In genomic region chr2:121532894-121533293, GRCh38 we compare ENCODE assay signal across 11 cellular contexts. TPM values are rescaled to one million over a fixed set of nuclear protein-coding genes. Genes with fewer than 3 reads are reported as not detected.
DNase-seq lines count a peak whose midpoint lies in the region; ATAC-seq and TF ChIP-seq lines count a peak whose summit lies in the region.
"Had no signal": no experiment of that assay in that cellular context is flagged by ENCODE, and none has a peak within 500 bp of the region (broad histone marks: within the 10 kb centered on the region; RNA-seq: fewer than 3 reads in every experiment).

No MANE protein-coding gene starts in this region.

- no peak overlapping the region for H3K56ac ChIP-seq in H9 (ENCODE audit: insufficient read length, low read depth, low read length)

- H2BK20ac ChIP-seq in H9 (ENCODE audit: low read depth, low read length, poor library complexity, severe bottlenecking) = no peak overlapping the region

- no CpG with 5 or more reads among the region's 6 CpGs for WGBS in H9 (ENCODE audit: extremely low coverage, insufficient read length, low lambda C conversion rate)
- 82% methylated on average over 6 of the region's 6 CpGs for WGBS in SK-N-SH (ENCODE audit: low lambda C conversion rate)

- peaks cover 3% of the 10 kb centered on the region for H3K23me2 ChIP-seq in H9 (ENCODE audit: insufficient read length, low read depth, low read length, poor library complexity, severe bottlenecking)

- H3K4me1 ChIP-seq in CD8-positive, alpha-beta T cell (ENCODE audit: insufficient read depth, low read length) = peaks cover 17% of the 10 kb centered on the region
- H3K4me1 ChIP-seq in H9 (ENCODE audit: insufficient read depth, low read length) = no peaks in the 10 kb centered on the region; the same call in 1 of the 2 replicates
- no peaks in the 10 kb centered on the region for H3K4me1 ChIP-seq in colonic mucosa
- peaks cover 15 to 19% of the 10 kb centered on the region in 2 experiments; a peak in 3 of 4 replicates for H3K4me1 ChIP-seq in SK-N-SH (ENCODE audit: control insufficient read depth in 1 of 2, insufficient read depth in 2 of 2, low read depth in 1 of 2, low read length in 1 of 2)

- no peaks in the 10 kb centered on the region for H3K36me3 ChIP-seq in CD8-positive, alpha-beta T cell (ENCODE audit: insufficient read depth, low read length)
- H3K36me3 ChIP-seq in colonic mucosa = no peaks in the 10 kb centered on the region
- H3K36me3 ChIP-seq in SK-N-SH (replicated peaks in 1 of 2; ENCODE audit: control insufficient read depth in 1 of 2, insufficient read depth in 2 of 2, low read length in 1 of 2) = peaks cover 1 to 4% of the 10 kb centered on the region in 2 experiments
- H3K36me3 ChIP-seq: uterus had no signal

- H4K8ac ChIP-seq in H9 (replicated peaks; ENCODE audit: insufficient read length, low read depth, low read length) = no peak overlapping the region

- no peak overlapping the region for H3K9ac ChIP-seq in H9 (ENCODE audit: extremely low read depth, insufficient read length, low read length)
- H3K9ac ChIP-seq in colonic mucosa (ENCODE audit: low read depth in 2 of 2, low read length in 2 of 2) = no peak overlapping the region
- H3K9ac ChIP-seq in SK-N-SH = no peak overlapping the region

- no peak for ATAC-seq in CD8-positive, alpha-beta T cell
- ATAC-seq in T-helper 17 cell = no peak
- no peak for ATAC-seq in GM19324 (IDR thresholded peaks at IDR 0.05; ENCODE audit: low FRiP score, unreplicated experiment)

- no peak overlapping the region for H4K5ac ChIP-seq in H9 (ENCODE audit: insufficient read length, low read depth, low read length)

- H2BK5ac ChIP-seq in H9 (ENCODE audit: insufficient read length, low read length) = no peak overlapping the region

- H4K91ac ChIP-seq in H9 (ENCODE audit: insufficient read length, low read depth, low read length) = no peak overlapping the region

- H3K14ac ChIP-seq in H9 (ENCODE audit: insufficient read depth, low read length) = no peak overlapping the region

- peaks cover 25% of the 10 kb centered on the region for H3F3A ChIP-seq in SK-N-SH (replicated peaks; ENCODE audit: insufficient read depth)

- no peak overlapping the region for H3T11ph ChIP-seq in H9 (ENCODE audit: low read length)

- H3K79me1 ChIP-seq in H9 (ENCODE audit: insufficient read depth, low read depth, low read length, poor library complexity, severe bottlenecking) = peaks cover 7% of the 10 kb centered on the region

- H3K27ac Mint-ChIP-seq in CD8-positive, alpha-beta T cell = peak overlapping the region; percentile 46
- H3K27ac Mint-ChIP-seq in H9 = peak overlapping the region; percentile 21 to 93 (median 74); a peak in 5 of 7 replicates
- peak overlapping the region; percentile 49 for H3K27ac Mint-ChIP-seq in T-helper 17 cell

- no peak overlapping the region for H3K4me3 ChIP-seq in CD8-positive, alpha-beta T cell (ENCODE audit: low read depth, low read length)
- H3K4me3 ChIP-seq in colonic mucosa (no peak overlapping the region), SK-N-SH (ENCODE audit: low read depth in 2 of 2, low read length in 1 of 2) (no peak overlapping the region)
- H3K4me3 ChIP-seq: uterus had no signal

- H3K9me2 ChIP-seq in SK-N-SH = no peaks in the 10 kb centered on the region

- H3K4me2 ChIP-seq in H9 (ENCODE audit: insufficient read depth, insufficient read length, low read length) (no peak overlapping the region), SK-N-SH (no peak overlapping the region)

- POLR2A ChIA-PET in CD8-positive, alpha-beta T cell (lab: Charles Lee) = interaction anchor here (3.9 kb wide), 1 partner anchor 116 kb away, joined by 77 read pairs; the partner anchor contains the start of gene CLASP1
- POLR2A ChIA-PET in SK-N-SH (lab: Yijun Ruan, JAX) = interaction anchor here (0.6 to 2.9 kb wide), 2 partner anchors 116 to 188 kb away, joined by 4 to 38 read pairs; partner anchors contain the start of gene CLASP1

- H2AFZ ChIP-seq in H9 (ENCODE audit: low read length) (no peak overlapping the region), SK-N-SH (ENCODE audit: low read depth) (no peak overlapping the region)

- no peaks in the 10 kb centered on the region for H3K27me3 Mint-ChIP-seq in CD8-positive, alpha-beta T cell (ENCODE audit: low read depth)
- no peaks in the 10 kb centered on the region; the same call in 1 of the 2 replicates for H3K27me3 Mint-ChIP-seq in H9 (ENCODE audit: low read depth)
- no peaks in the 10 kb centered on the region for H3K27me3 Mint-ChIP-seq in T-helper 17 cell

- no peak overlapping the region for H3K18ac ChIP-seq in H9 (ENCODE audit: insufficient read length, low read depth, low read length)

- H3K79me2 ChIP-seq in H9 (ENCODE audit: insufficient read depth, low read length) (peaks cover 8% of the 10 kb centered on the region; the same call in 1 of the 2 replicates), SK-N-SH (ENCODE audit: insufficient read depth) (peaks cover 67% of the 10 kb centered on the region)

- H3K4ac ChIP-seq in H9 (ENCODE audit: low read depth, low read length) = no peak overlapping the region

- no peak overlapping the region for H2BK15ac ChIP-seq in H9 (ENCODE audit: low read depth, low read length)

- peaks cover 53% of the 10 kb centered on the region for H3K4me1 Mint-ChIP-seq in CD8-positive, alpha-beta T cell (ENCODE audit: low read depth)
- peaks cover 38 to 44% of the 10 kb centered on the region in 2 experiments for H3K4me1 Mint-ChIP-seq in H9
- H3K4me1 Mint-ChIP-seq in T-helper 17 cell = peaks cover 37% of the 10 kb centered on the region

- H3K9me3 Mint-ChIP-seq in CD8-positive, alpha-beta T cell = no peaks in the 10 kb centered on the region
- no peaks in the 10 kb centered on the region; a peak in 1 of 5 replicates for H3K9me3 Mint-ChIP-seq in H9

- TF ChIP-seq RAD21 in SK-N-SH (IDR thresholded peaks at IDR 0.05; ENCODE audit: low read length) = no peak

- peak overlapping the region; percentile 3 for H3K4me3 Mint-ChIP-seq in CD8-positive, alpha-beta T cell
- 0 out of 5 replicates have a peak overlapping the region, but pooled peaks of 1 of the 2 experiments have one; percentile 15 for H3K4me3 Mint-ChIP-seq in H9
- H3K4me3 Mint-ChIP-seq in T-helper 17 cell = no peak overlapping the region

- CTCF ChIA-PET in CD8-positive, alpha-beta T cell (lab: Charles Lee) = interaction anchor here (0.6 to 1.4 kb wide), 2 partner anchors 27 to 202 kb away, joined by 3 to 4 read pairs; no protein-coding TSS in a partner anchor
- CTCF ChIA-PET in SK-N-SH (lab: Yijun Ruan, JAX) = interaction anchor here (1.0 to 3.2 kb wide), 6 partner anchors 8 to 186 kb away, joined by 4 to 19 read pairs (median 8); no protein-coding TSS in a partner anchor

- no peak overlapping the region for H2BK12ac ChIP-seq in H9 (ENCODE audit: insufficient read length, low read depth, low read length)

- DNase-seq in CD8-positive, alpha-beta T cell = no peak
- no peak for DNase-seq in H9
- no peak for DNase-seq in T-helper 17 cell
- peak; percentile 56 for DNase-seq in left kidney (ENCODE audit: low read depth, low spot score)
- DNase-seq in NCI-H1105 (lab: John Stamatoyannopoulos, UW) = no peak
- DNase-seq in colonic mucosa = no peak
- DNase-seq in SK-N-SH = no peak
- DNase-seq: activated CD8-positive, alpha-beta memory T cell treated with anti-CD3 and anti-CD28 coated beads for 24 hours; anterior cingulate cortex; uterus had no signal

- no peak overlapping the region for H2AK5ac ChIP-seq in H9 (ENCODE audit: insufficient read length, low read length)

- H3K27me3 ChIP-seq in CD8-positive, alpha-beta T cell (ENCODE audit: insufficient read depth, low read length) = no peaks in the 10 kb centered on the region
- H3K27me3 ChIP-seq in H9 (ENCODE audit: insufficient read depth, low read length) = no peaks in the 10 kb centered on the region
- no peaks in the 10 kb centered on the region for H3K27me3 ChIP-seq in colonic mucosa
- no peaks in the 10 kb centered on the region for H3K27me3 ChIP-seq in SK-N-SH (ENCODE audit: insufficient read depth)
- H3K27me3 ChIP-seq: uterus had no signal

- H3K23ac ChIP-seq in H9 (ENCODE audit: insufficient read length, low read depth, low read length) = no peak overlapping the region

- TF ChIP-seq CTCF in CD8-positive, alpha-beta T cell (IDR thresholded peaks at IDR 0.05) = no peak
- TF ChIP-seq CTCF in H9 (conservative IDR thresholded peaks at IDR 0.05) (no peak), colonic mucosa (IDR thresholded peaks at IDR 0.05) (no peak), SK-N-SH (IDR thresholded peaks at IDR 0.05) (no peak)

- no peak overlapping the region for H3K27ac ChIP-seq in CD8-positive, alpha-beta T cell (ENCODE audit: low read depth, low read length)
- no peak overlapping the region for H3K27ac ChIP-seq in H9 (ENCODE audit: insufficient read length, low read depth, low read length)
- H3K27ac ChIP-seq in colonic mucosa = no peak overlapping the region
- H3K27ac ChIP-seq in SK-N-SH (ENCODE audit: low read depth in 2 of 2, low read length in 1 of 2) = no peak overlapping the region

- no peak for TF ChIP-seq EP300 in SK-N-SH (IDR thresholded peaks at IDR 0.05; ENCODE audit: borderline replicate concordance in 1 of 2, low read depth in 1 of 2, low read length in 1 of 2)

- no peaks in the 10 kb centered on the region for H3K9me3 ChIP-seq in CD8-positive, alpha-beta T cell (ENCODE audit: low read length)
- H3K9me3 ChIP-seq in H9 (ENCODE audit: control insufficient read depth, low read depth, low read length) = no peaks in the 10 kb centered on the region
- H3K9me3 ChIP-seq in T-helper 17 cell (ENCODE audit: control insufficient read depth, low read length, poor library complexity, severe bottlenecking) = no peaks in the 10 kb centered on the region
- no peaks in the 10 kb centered on the region for H3K9me3 ChIP-seq in colonic mucosa
- H3K9me3 ChIP-seq in SK-N-SH = no peaks in the 10 kb centered on the region
- H3K9me3 ChIP-seq: uterus had no signal

- intact Hi-C loops in CD8-positive, alpha-beta T cell (cut with DNase I, micrococcal nuclease) = loop anchor here (10.0 kb wide), 2 partner anchors 1848 to 1858 kb away; partner anchors contain the start of gene TMEM177 (in 1 of the 2)
- intact Hi-C loops in colonic mucosa (cut with DNase I) = loop anchor here (5.0 kb wide), 3 partner anchors 114 to 204 kb away; partner anchors contain the start of genes CLASP1 and NIFK

- no peak overlapping the region for H2BK120ac ChIP-seq in H9 (ENCODE audit: low read depth, low read length, poor library complexity, severe bottlenecking)

- H4K20me1 ChIP-seq in H9 (ENCODE audit: control insufficient read depth, insufficient read depth, insufficient read length) (no peaks in the 10 kb centered on the region), SK-N-SH (ENCODE audit: insufficient read depth) (peaks cover 16% of the 10 kb centered on the region)

- peaks cover 5% of the 10 kb centered on the region for H3K36me3 Mint-ChIP-seq in CD8-positive, alpha-beta T cell
- H3K36me3 Mint-ChIP-seq in H9 (ENCODE audit: insufficient read depth in 1 of 3, low read depth in 3 of 3) = peaks cover 0 to 6% (median 3%) of the 10 kb centered on the region in 3 experiments; a peak in 4 of 7 replicates
- H3K36me3 Mint-ChIP-seq in T-helper 17 cell (ENCODE audit: low read depth) = no peaks in the 10 kb centered on the region

RNA-seq across cellular contexts. Expression of gene RNU4ATAC, which starts 2.2 kb away (rescaled TPM):
- not detected for total RNA-seq in CD8-positive, alpha-beta T cell
- not detected in 2 replicates for total RNA-seq in H9 (2021)
- not detected for total RNA-seq in T-helper 17 cell
- total RNA-seq in colonic mucosa = not detected
- not detected in 2 replicates for polyA plus RNA-seq in SK-N-SH (2012; rRNA removed)
- not detected in 2 replicates for polyA plus RNA-seq in SK-N-SH (2012; cell fraction: cytosol; rRNA removed)
- polyA plus RNA-seq in SK-N-SH (2012; cell fraction: nucleus; rRNA removed) = not detected in 2 replicates
